In genomic region chr17:28185658-28186057, GRCh38 we compare ENCODE assay signal across 28 cellular contexts.
"Had no signal": no experiment of that assay in that cellular context is flagged by ENCODE, and none has a peak within 500 bp of the region (broad histone marks: within the 10 kb centered on the region; RNA-seq: fewer than 3 reads in every experiment).

No MANE protein-coding gene starts in this region.

- ATAC-seq: stimulated activated effector memory CD8-positive, alpha-beta T cell treated with anti-CD3 and anti-CD28 coated beads, Interleukin-12 subunit alpha, Interleukin-12 subunit beta, amount 100 ng/mL, for 72 hours; stimulated activated memory B cell treated with anti-CD40 and anti-IgM and Interleukin-4, amounts not matched to agents 10 μg/mL and 1 μg/mL and 100 μg/mL, for 72 hours; stimulated activated naive B cell treated with anti-CD40 and anti-IgM and Interleukin-4, amounts not matched to agents 10 μg/mL and 1 μg/mL and 100 μg/mL, for 72 hours; stimulated activated naive CD8-positive, alpha-beta T cell treated with anti-CD3 and anti-CD28 coated beads, Interleukin-15, amount 100 ng/mL, for 72 hours; stimulated activated naive CD8-positive, alpha-beta T cell treated with anti-CD3 and anti-CD28 coated beads, Interleukin-15, Interleukin-2, amounts not matched to agents 100 U/mL and 50 U/mL, for 24 hours; upper lobe of right lung had no signal

- H3K4me1 Mint-ChIP-seq: stimulated activated effector memory CD8-positive, alpha-beta T cell treated with anti-CD3 and anti-CD28 coated beads, Interleukin-12 subunit alpha, Interleukin-12 subunit beta, amount 100 ng/mL, for 72 hours; stimulated activated memory B cell treated with anti-CD40 and anti-IgM and Interleukin-4, amounts not matched to agents 10 μg/mL and 1 μg/mL and 100 μg/mL, for 72 hours; stimulated activated naive B cell treated with anti-CD40 and anti-IgM and Interleukin-4, amounts not matched to agents 10 μg/mL and 1 μg/mL and 100 μg/mL, for 72 hours had no signal

- H3K4me3 ChIP-seq: stomach, suprapubic skin, testis, thoracic aorta, thyroid gland, tibial artery, tibial nerve, transverse colon, upper lobe of left lung, upper lobe of right lung, uterus, vagina had no signal

- H3K4me1 ChIP-seq: tibial artery, transverse colon, upper lobe of right lung, uterus, vagina had no signal

- H3K27me3 Mint-ChIP-seq: stimulated activated memory B cell treated with anti-CD40 and anti-IgM and Interleukin-4, amounts not matched to agents 10 μg/mL and 1 μg/mL and 100 μg/mL, for 72 hours; stimulated activated naive B cell treated with anti-CD40 and anti-IgM and Interleukin-4, amounts not matched to agents 10 μg/mL and 1 μg/mL and 100 μg/mL, for 72 hours; stimulated activated naive CD8-positive, alpha-beta T cell treated with anti-CD3 and anti-CD28 coated beads, Interleukin-15, amount 100 ng/mL, for 72 hours; stimulated activated naive CD8-positive, alpha-beta T cell treated with anti-CD3 and anti-CD28 coated beads, Interleukin-15, Interleukin-2, amounts not matched to agents 100 ng/mL and 50 ng/mL, for 24 hours; type B pancreatic cell had no signal

- H3K27ac Mint-ChIP-seq: stimulated activated effector memory CD8-positive, alpha-beta T cell treated with anti-CD3 and anti-CD28 coated beads, Interleukin-12 subunit alpha, Interleukin-12 subunit beta, amount 100 ng/mL, for 72 hours; stimulated activated memory B cell treated with anti-CD40 and anti-IgM and Interleukin-4, amounts not matched to agents 10 μg/mL and 1 μg/mL and 100 μg/mL, for 72 hours; stimulated activated naive B cell treated with anti-CD40 and anti-IgM and Interleukin-4, amounts not matched to agents 10 μg/mL and 1 μg/mL and 100 μg/mL, for 72 hours; stimulated activated naive CD8-positive, alpha-beta T cell treated with anti-CD3 and anti-CD28 coated beads, Interleukin-15, amount 100 ng/mL, for 72 hours; stimulated activated naive CD8-positive, alpha-beta T cell treated with anti-CD3 and anti-CD28 coated beads, Interleukin-15, Interleukin-2, amounts not matched to agents 100 ng/mL and 50 ng/mL, for 24 hours; type B pancreatic cell had no signal

- DNase-seq: stimulated activated CD4-positive, alpha-beta T cell treated with anti-CD3 and anti-CD28 coated beads, Interleukin-2, amount 100 ng/mL, for 48 hours; stimulated activated CD4-positive, alpha-beta T cell treated with anti-CD3 and anti-CD28 coated beads, Interleukin-4, amount 100 ng/mL, for 1 hour; stimulated activated CD4-positive, alpha-beta T cell treated with anti-CD3 and anti-CD28 coated beads, Interleukin-4, amount 100 ng/mL, for 24 hours; stimulated activated CD4-positive, alpha-beta T cell treated with anti-CD3 and anti-CD28 coated beads, Interleukin-4, amount 100 ng/mL, for 4 hours; stimulated activated CD8-positive, alpha-beta memory T cell treated with anti-CD3 and anti-CD28 coated beads, Interleukin-4, amount 100 ng/mL, for 48 hours; stimulated activated naive B cell treated with anti-CD40 and anti-IgM and Interleukin-4, amounts not matched to agents 10 μg/mL and 1 μg/mL and 100 μg/mL, for 72 hours; stimulated activated naive CD4-positive, alpha-beta T cell; stimulated activated naive CD4-positive, alpha-beta T cell treated with Interleukin-2 at 50 U/mL for 16 hours; stimulated activated naive CD8-positive, alpha-beta T cell treated with anti-CD3 and anti-CD28 coated beads, Interleukin-15, amount 100 ng/mL, for 72 hours; stimulated activated naive CD8-positive, alpha-beta T cell treated with anti-CD3 and anti-CD28 coated beads, Interleukin-15, Interleukin-2, amounts not matched to agents 100 U/mL and 50 U/mL, for 24 hours; stomach; substantia nigra; testis; thyroid gland; tibial artery; transverse colon; upper lobe of left lung; upper lobe of right lung; uterus had no signal

- H3K27ac ChIP-seq: stomach, suprapubic skin, testis, thoracic aorta, thyroid gland, tibial artery, tibial nerve, transverse colon, upper lobe of left lung, upper lobe of right lung, uterus, vagina had no signal

- H3K9me3 ChIP-seq: stomach, suprapubic skin, testis, thoracic aorta, thyroid gland, tibial artery, tibial nerve, transverse colon, upper lobe of left lung, upper lobe of right lung, uterus, vagina had no signal

- H3K27me3 ChIP-seq: stomach, suprapubic skin, testis, thyroid gland, tibial artery, tibial nerve, transverse colon, upper lobe of left lung, upper lobe of right lung, uterus, vagina had no signal

- H3K36me3 ChIP-seq: thyroid gland, uterus had no signal

- H3K4me3 Mint-ChIP-seq: stimulated activated effector memory CD8-positive, alpha-beta T cell treated with anti-CD3 and anti-CD28 coated beads, Interleukin-12 subunit alpha, Interleukin-12 subunit beta, amount 100 ng/mL, for 72 hours; stimulated activated memory B cell treated with anti-CD40 and anti-IgM and Interleukin-4, amounts not matched to agents 10 μg/mL and 1 μg/mL and 100 μg/mL, for 72 hours; stimulated activated naive B cell treated with anti-CD40 and anti-IgM and Interleukin-4, amounts not matched to agents 10 μg/mL and 1 μg/mL and 100 μg/mL, for 72 hours; stimulated activated naive CD8-positive, alpha-beta T cell treated with anti-CD3 and anti-CD28 coated beads, Interleukin-15, amount 100 ng/mL, for 72 hours; stimulated activated naive CD8-positive, alpha-beta T cell treated with anti-CD3 and anti-CD28 coated beads, Interleukin-15, Interleukin-2, amounts not matched to agents 100 ng/mL and 50 ng/mL, for 24 hours; type B pancreatic cell had no signal

- H3K9me3 Mint-ChIP-seq: stimulated activated effector memory CD8-positive, alpha-beta T cell treated with anti-CD3 and anti-CD28 coated beads, Interleukin-12 subunit alpha, Interleukin-12 subunit beta, amount 100 ng/mL, for 72 hours; stimulated activated memory B cell treated with anti-CD40 and anti-IgM and Interleukin-4, amounts not matched to agents 10 μg/mL and 1 μg/mL and 100 μg/mL, for 72 hours; stimulated activated naive CD8-positive, alpha-beta T cell treated with anti-CD3 and anti-CD28 coated beads, Interleukin-15, amount 100 ng/mL, for 72 hours; stimulated activated naive CD8-positive, alpha-beta T cell treated with anti-CD3 and anti-CD28 coated beads, Interleukin-15, Interleukin-2, amounts not matched to agents 100 ng/mL and 50 ng/mL, for 24 hours had no signal

- FAIRE-seq: urothelium cell line had no signal
